In genomic region chr1:119982006-119982405, GRCh38 we compare ENCODE assay signal across 14 cellular contexts.
A peak's percentile ranks its signal among the peaks of the same experiment; 100 is the strongest.
DNase-seq lines count a peak whose midpoint lies in the region; ATAC-seq and TF ChIP-seq lines count a peak whose summit lies in the region.
"Had no signal": no experiment of that assay in that cellular context is flagged by ENCODE, and none has a peak within 500 bp of the region (broad histone marks: within the 10 kb centered on the region; RNA-seq: fewer than 3 reads in every experiment).

No MANE protein-coding gene starts in this region.

- DNase-seq in EH (ENCODE audit: low read depth) (peak; percentile 62), NCI-H226 (peak; percentile 92), cardiac fibroblast (ENCODE audit: low read depth in 2 of 2) (peak; percentile 62 to 88), NCI-H2029 treated with DMSO at 0.1 percent for 48 hours (lab: John Stamatoyannopoulos, UW) (no peak), NCI-H1694 treated with DMSO at 0.1 percent for 48 hours (lab: John Stamatoyannopoulos, UW) (no peak)
- DNase-seq: activated CD8-positive, alpha-beta memory T cell treated with anti-CD3 and anti-CD28 coated beads, Interleukin-2, amount 10 ng/mL, durations not matched to agents 7 days and 5 days; BE2C; dorsolateral prefrontal cortex; NCI-H345; stimulated activated CD8-positive, alpha-beta memory T cell treated with anti-CD3 and anti-CD28 coated beads, Interleukin-4, amount 100 ng/mL, for 48 hours had no signal

- ATAC-seq in GM19023 (IDR thresholded peaks at IDR 0.05; ENCODE audit: unreplicated experiment) (no peak), GM18909 (IDR thresholded peaks at IDR 0.05; ENCODE audit: poor library complexity, unreplicated experiment) (no peak)
- ATAC-seq: activated CD8-positive, alpha-beta memory T cell treated with anti-CD3 and anti-CD28 coated beads, Interleukin-2, amount 10 ng/mL, durations not matched to agents 7 days and 5 days had no signal

- H3K4me3 ChIP-seq in cardiac fibroblast (replicated peaks in 1 of 2; ENCODE audit: low read depth in 2 of 2, low read length in 2 of 2) (no peak overlapping the region), neutrophil (ENCODE audit: low read depth in 1 of 2, low read length in 1 of 2) (no peak overlapping the region)
- H3K4me3 ChIP-seq: dorsolateral prefrontal cortex, K562 had no signal

- TF ChIP-seq CTCF in cardiac fibroblast (IDR thresholded peaks at IDR 0.05; ENCODE audit: low read depth, low read length) (no peak), neutrophil (IDR thresholded peaks at IDR 0.05) (no peak)

- H3K27me3 ChIP-seq in neutrophil = no peaks in the 10 kb centered on the region
- H3K27me3 ChIP-seq: BE2C, dorsolateral prefrontal cortex had no signal

- H3K27ac ChIP-seq in neutrophil = peak overlapping the region; percentile 8
- H3K27ac ChIP-seq: dorsolateral prefrontal cortex had no signal

- peaks cover 17 to 37% of the 10 kb centered on the region in 2 experiments for H3K4me1 ChIP-seq in neutrophil (ENCODE audit: control insufficient read depth in 1 of 2, insufficient read depth in 1 of 2, low read depth in 1 of 2, low read length in 1 of 2)
- H3K4me1 ChIP-seq: BE2C had no signal

- peaks cover 23% of the 10 kb centered on the region for H3K36me3 ChIP-seq in neutrophil
- H3K36me3 ChIP-seq: BE2C had no signal

- H3K9me3 ChIP-seq in neutrophil = no peaks in the 10 kb centered on the region
- H3K9me3 ChIP-seq: BE2C had no signal

Comparison
In these comparisons a context has a peak if more than half of its experiments do, and no peak if none do; other contexts are left out.
1. DNase-seq: peak in EH (single experiment), NCI-H226 (single experiment) and cardiac fibroblast (2 of 2); none in NCI-H2029 treated with DMSO at 0.1 percent for 48 hours (single experiment) and NCI-H1694 treated with DMSO at 0.1 percent for 48 hours (single experiment).